8 cellular contexts compared by ENCODE assay signal in the genomic region with DNA sequence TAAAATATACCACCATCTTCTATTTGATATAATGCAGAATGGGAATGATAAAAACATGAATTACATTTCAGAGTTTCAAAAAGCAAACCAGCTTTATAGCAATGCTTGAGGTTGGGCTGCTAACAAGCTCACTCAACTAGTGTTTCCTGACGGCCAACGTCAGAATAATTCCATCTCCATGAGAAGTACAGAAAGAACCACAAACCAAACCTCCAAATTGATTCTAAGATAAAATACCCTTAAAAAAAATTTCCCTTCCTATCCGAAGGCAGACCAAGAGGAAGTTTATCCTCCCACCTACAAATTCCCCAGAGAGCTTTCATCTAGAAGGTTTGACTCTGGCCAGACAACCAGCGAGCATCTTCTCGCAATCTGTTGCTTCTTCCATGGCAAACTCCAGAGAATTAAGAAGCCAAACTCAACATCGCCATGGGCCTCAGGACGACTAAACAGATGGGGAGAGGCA. TPM values are rescaled to one million over a fixed set of nuclear protein-coding genes. Genes with fewer than 3 reads are reported as not detected.
DNase-seq lines count a peak whose midpoint lies in the region; ATAC-seq and TF ChIP-seq lines count a peak whose summit lies in the region.

A gene (plus strand): TSS at position 271 of the 466 bp plus-strand sequence. CDS start 159 bp downstream, at position 430.

- CTCF ChIA-PET in activated CD8-positive, alpha-beta T cell treated with anti-CD3 and anti-CD28 coated beads for 36 hours (lab: Charles Lee) = interaction anchor here (0.8 to 1.5 kb wide), 6 partner anchors 10 to 290 kb away, joined by 3 to 8 read pairs (median 3); no protein-coding TSS in a partner anchor

- H3K27ac ChIP-seq in iPS-18a (ENCODE audit: low read length) (no peak within 1 kb of the TSS), suprapubic skin (peak within 1 kb of the TSS; percentile 82)

- peak; percentile 63 for DNase-seq in activated CD4-positive, alpha-beta T cell treated with anti-CD3 and anti-CD28 coated beads, Interleukin-2, amount 10 ng/mL, durations not matched to agents 24 days and 14 days
- DNase-seq in activated CD4-positive, alpha-beta T cell treated with anti-CD3 and anti-CD28 coated beads for 4 hours = no peak
- DNase-seq in activated CD8-positive, alpha-beta T cell treated with anti-CD3 and anti-CD28 coated beads for 36 hours = no peak
- no peak for DNase-seq in suprapubic skin (ENCODE audit: low spot score in 2 of 2)
- DNase-seq in NCI-H2171 treated with DMSO at 0.1 percent for 48 hours (lab: John Stamatoyannopoulos, UW) = no peak
- no peak for DNase-seq in NCI-H1105 treated with DMSO at 0.1 percent for 48 hours (lab: John Stamatoyannopoulos, UW)

- no peak for ATAC-seq in activated CD8-positive, alpha-beta T cell treated with anti-CD3 and anti-CD28 coated beads for 36 hours
- no peak for ATAC-seq in GM19397 (IDR thresholded peaks at IDR 0.05; ENCODE audit: unreplicated experiment)

- intact Hi-C loops in activated CD4-positive, alpha-beta T cell treated with anti-CD3 and anti-CD28 coated beads, Interleukin-2, amount 10 ng/mL, durations not matched to agents 24 days and 14 days (cut with micrococcal nuclease) = loop anchor here (2.0 to 10.0 kb wide), 3 partner anchors 251 to 519 kb away; a partner anchor contains a TSS
- intact Hi-C loops in activated CD8-positive, alpha-beta T cell treated with anti-CD3 and anti-CD28 coated beads for 36 hours (cut with micrococcal nuclease) = no loop called here

- H3K4me1 Mint-ChIP-seq in activated CD4-positive, alpha-beta T cell treated with anti-CD3 and anti-CD28 coated beads, Interleukin-2, amount 10 ng/mL, durations not matched to agents 24 days and 14 days = peaks cover 35% of the 10 kb centered on the region
- H3K4me1 Mint-ChIP-seq in activated CD8-positive, alpha-beta T cell treated with anti-CD3 and anti-CD28 coated beads for 36 hours (ENCODE audit: low read depth) = peaks cover 25% of the 10 kb centered on the region

- H3K27me3 Mint-ChIP-seq in activated CD4-positive, alpha-beta T cell treated with anti-CD3 and anti-CD28 coated beads, Interleukin-2, amount 10 ng/mL, durations not matched to agents 24 days and 14 days = peaks cover 29% of the 10 kb centered on the region
- H3K27me3 Mint-ChIP-seq in activated CD8-positive, alpha-beta T cell treated with anti-CD3 and anti-CD28 coated beads for 36 hours = peaks cover 51% of the 10 kb centered on the region

- peaks cover 33% of the 10 kb centered on the region for H3K27me3 ChIP-seq in iPS-18a (ENCODE audit: control insufficient read depth, insufficient read depth, low read length)
- H3K27me3 ChIP-seq in suprapubic skin = peaks cover 8% of the 10 kb centered on the region

- POLR2A ChIA-PET in activated CD8-positive, alpha-beta T cell treated with anti-CD3 and anti-CD28 coated beads for 36 hours (lab: Charles Lee) = no interaction called here

- no peak for TF ChIP-seq EP300 in suprapubic skin (IDR thresholded peaks at IDR 0.05)

- H3K36me3 ChIP-seq in iPS-18a (ENCODE audit: control insufficient read depth, low read depth, low read length) (no peaks in the 10 kb centered on the region), suprapubic skin (no peaks in the 10 kb centered on the region)

- no peaks in the 10 kb centered on the region for H3K9me3 Mint-ChIP-seq in activated CD4-positive, alpha-beta T cell treated with anti-CD3 and anti-CD28 coated beads, Interleukin-2, amount 10 ng/mL, durations not matched to agents 24 days and 14 days
- no peaks in the 10 kb centered on the region for H3K9me3 Mint-ChIP-seq in activated CD8-positive, alpha-beta T cell treated with anti-CD3 and anti-CD28 coated beads for 36 hours

- H3K4me3 Mint-ChIP-seq in activated CD4-positive, alpha-beta T cell treated with anti-CD3 and anti-CD28 coated beads, Interleukin-2, amount 10 ng/mL, durations not matched to agents 24 days and 14 days = peak within 1 kb of the TSS; percentile 96
- peak within 1 kb of the TSS; percentile 77 for H3K4me3 Mint-ChIP-seq in activated CD8-positive, alpha-beta T cell treated with anti-CD3 and anti-CD28 coated beads for 36 hours

- H3K36me3 Mint-ChIP-seq in activated CD4-positive, alpha-beta T cell treated with anti-CD3 and anti-CD28 coated beads, Interleukin-2, amount 10 ng/mL, durations not matched to agents 24 days and 14 days (ENCODE audit: low read depth) = peaks cover 17% of the 10 kb centered on the region
- H3K36me3 Mint-ChIP-seq in activated CD8-positive, alpha-beta T cell treated with anti-CD3 and anti-CD28 coated beads for 36 hours (ENCODE audit: low read depth) = no peaks in the 10 kb centered on the region

- H3K4me3 ChIP-seq in iPS-18a (ENCODE audit: low read length) = peak within 1 kb of the TSS; percentile 79
- H3K4me3 ChIP-seq in suprapubic skin = peak within 1 kb of the TSS; percentile 91

- WGBS in suprapubic skin = 32% methylated on average over 7 of the region's 7 CpGs

- H3K9me3 ChIP-seq in iPS-18a (ENCODE audit: control insufficient read depth, low read depth, low read length) = no peaks in the 10 kb centered on the region
- H3K9me3 ChIP-seq in suprapubic skin = no peaks in the 10 kb centered on the region

- peak within 1 kb of the TSS; percentile 52 for H3K9ac ChIP-seq in iPS-18a (ENCODE audit: low read length)

- H3K27ac Mint-ChIP-seq in activated CD4-positive, alpha-beta T cell treated with anti-CD3 and anti-CD28 coated beads, Interleukin-2, amount 10 ng/mL, durations not matched to agents 24 days and 14 days = peak within 1 kb of the TSS; percentile 91
- H3K27ac Mint-ChIP-seq in activated CD8-positive, alpha-beta T cell treated with anti-CD3 and anti-CD28 coated beads for 36 hours = peak within 1 kb of the TSS; percentile 74

- TF ChIP-seq POLR2A in suprapubic skin (IDR thresholded peaks at IDR 0.05) = no peak

- peaks cover 5% of the 10 kb centered on the region for H3K4me1 ChIP-seq in iPS-18a (ENCODE audit: control insufficient read depth, low read depth, low read length)
- peaks cover 19% of the 10 kb centered on the region for H3K4me1 ChIP-seq in suprapubic skin

- TF ChIP-seq CTCF in activated CD8-positive, alpha-beta T cell treated with anti-CD3 and anti-CD28 coated beads for 36 hours (IDR thresholded peaks at IDR 0.05) = no peak
- no peak for TF ChIP-seq CTCF in suprapubic skin (IDR thresholded peaks at IDR 0.05)

RNA-seq across cellular contexts. Expression of the gene that starts here (rescaled TPM):
- 32.0 and 32.6 TPM in 2 replicates for total RNA-seq in activated CD4-positive, alpha-beta T cell treated with anti-CD3 and anti-CD28 coated beads, Interleukin-2, amount 10 ng/mL, durations not matched to agents 24 days and 14 days
- total RNA-seq in activated CD8-positive, alpha-beta T cell treated with anti-CD3 and anti-CD28 coated beads for 36 hours = 1 to 10 TPM; 1.7 to 3.0 TPM
- total RNA-seq in suprapubic skin = 10 to 100 TPM in 1 of 4 donors, 1 to 10 TPM in 3; 5.5 to 10.1 (median 7.6) TPM
